Comparison of ENCODE assay signal across 8 cellular contexts in genomic region chr12:53625946-53626701, GRCh38. TPM values are rescaled to one million over a fixed set of nuclear protein-coding genes. Genes with fewer than 3 reads are reported as not detected.
DNase-seq lines count a peak whose midpoint lies in the region; ATAC-seq lines count a peak whose summit lies in the region.

TSS of gene ATF7 (minus strand) at chr12:53626382. CDS start at chr12:53601000, 25,382 bp downstream.

- peaks cover 6 to 11% of the 10 kb centered on the region in 2 donors for H3K36me3 Mint-ChIP-seq in activated naive CD4-positive, alpha-beta T cell treated with anti-CD3 and anti-CD28 coated beads, Interleukin-2, amount 50 U/mL, for 72 hours

- peak within 1 kb of the TSS; percentile 95 for H3K4me3 ChIP-seq in GM08714 (ENCODE audit: low read length)

- H3K27ac Mint-ChIP-seq in activated naive CD4-positive, alpha-beta T cell treated with anti-CD3 and anti-CD28 coated beads, Interleukin-2, amount 50 U/mL, for 72 hours = peak within 1 kb of the TSS; percentile 94 to 99

- H3K9me3 Mint-ChIP-seq in activated naive CD4-positive, alpha-beta T cell treated with anti-CD3 and anti-CD28 coated beads, Interleukin-2, amount 50 U/mL, for 72 hours = no peaks in the 10 kb centered on the region

- peak within 1 kb of the TSS; percentile 93 for H3K27ac ChIP-seq in temporal lobe (ENCODE audit: low read depth, low read length)

- DNase-seq in NCI-H1092 treated with DMSO at 0.1 percent for 48 hours (lab: John Stamatoyannopoulos, UW) (peak; percentile 96), SKM-1 (lab: John Stamatoyannopoulos, UW; ENCODE audit: unreplicated experiment) (peak; percentile 68), glomerular endothelial cell (ENCODE audit: extremely low read depth, low read depth, low spot score) (peak; percentile 88), occipital lobe (lab: John Stamatoyannopoulos, UW) (peak; percentile 98)
- peak; percentile 99 for DNase-seq in activated naive CD4-positive, alpha-beta T cell treated with anti-CD3 and anti-CD28 coated beads, Interleukin-2, amount 50 U/mL, for 72 hours (ENCODE audit: low spot score in 2 of 2)

- peak; percentile 95 for ATAC-seq in HG02610 (IDR thresholded peaks at IDR 0.05; ENCODE audit: unreplicated experiment)
- peak; percentile 97 to 98 for ATAC-seq in activated naive CD4-positive, alpha-beta T cell treated with anti-CD3 and anti-CD28 coated beads, Interleukin-2, amount 50 U/mL, for 72 hours

RNA-seq across cellular contexts. Expression of gene ATF7, which starts in this region (rescaled TPM):
- 10 to 100 TPM; 25.0 to 30.1 TPM for total RNA-seq in activated naive CD4-positive, alpha-beta T cell treated with anti-CD3 and anti-CD28 coated beads, Interleukin-2, amount 50 U/mL, for 72 hours
- 21.8 and 32.4 TPM in 2 replicates for total RNA-seq in glomerular endothelial cell
- 8.0 TPM for total RNA-seq in occipital lobe
- total RNA-seq in temporal lobe = 7.1 TPM

Comparison
In these comparisons a context has a peak if more than half of its experiments do, and no peak if none do; other contexts are left out.
1. Peak in every context shown above with its lines: DNase-seq, ATAC-seq, H3K4me3 ChIP-seq and H3K27ac ChIP-seq.